ENCODE assay signal across 1 cellular context in genomic region chr15:71254503-71254902, GRCh38.
TF ChIP-seq lines count a peak whose summit lies in the region.

No MANE protein-coding gene starts in this region.

TF ChIP-seq in A549, 52 proteins besides CTCF, POLR2A, EP300 and RAD21 (continued from another document):
- TF ChIP-seq REST (IDR thresholded peaks at IDR 0.05): no peak
- TF ChIP-seq RNF2 (IDR thresholded peaks at IDR 0.05; ENCODE audit: borderline replicate concordance, low read depth): no peak
- TF ChIP-seq CEBPB (IDR thresholded peaks at IDR 0.05): no peak
- TF ChIP-seq MAX (IDR thresholded peaks at IDR 0.05): no peak
- TF ChIP-seq SREBF2 (IDR thresholded peaks at IDR 0.05): no peak
- TF ChIP-seq BCL3 (IDR thresholded peaks at IDR 0.05): no peak
- TF ChIP-seq CBX2 (IDR thresholded peaks at IDR 0.05; ENCODE audit: borderline replicate concordance, low read depth): no peak
- TF ChIP-seq ATOH8 (CRISPR knock-in tag; IDR thresholded peaks at IDR 0.05; ENCODE audit: low read depth): no peak
- no peak for TF ChIP-seq SMC3 (IDR thresholded peaks at IDR 0.05)
- TF ChIP-seq RCOR1 (IDR thresholded peaks at IDR 0.05; ENCODE audit: low read depth, low read length): no peak
- TF ChIP-seq TFCP2L1 (CRISPR knock-in tag; IDR thresholded peaks at IDR 0.05): no peak
- no peak for TF ChIP-seq KDM1A (IDR thresholded peaks at IDR 0.05; ENCODE audit: low read depth)
- TF ChIP-seq CBX8 (IDR thresholded peaks at IDR 0.05): no peak
- TF ChIP-seq ZC3H11A (IDR thresholded peaks at IDR 0.05): no peak
- no peak for TF ChIP-seq ESRRA (IDR thresholded peaks at IDR 0.05; ENCODE audit: borderline replicate concordance, low read length)
- no peak for TF ChIP-seq HEYL (CRISPR knock-in tag; IDR thresholded peaks at IDR 0.05)
- TF ChIP-seq MAZ (IDR thresholded peaks at IDR 0.05; ENCODE audit: borderline replicate concordance, low read depth, low read length): no peak
